ENCODE assay signal across 37 cellular contexts in genomic region chr2:115374981-115375380, GRCh38.
"Had no signal": no experiment of that assay in that cellular context is flagged by ENCODE, and none has a peak within 500 bp of the region (broad histone marks: within the 10 kb centered on the region; RNA-seq: fewer than 3 reads in every experiment).

No MANE protein-coding gene starts in this region.

- H3K4me1 ChIP-seq: ascending aorta had no signal

- H3K27me3 Mint-ChIP-seq: activated CD4-positive, alpha-beta memory T cell treated with anti-CD3 and anti-CD28 coated beads, Interleukin-2, amount 10 ng/mL, durations not matched to agents 7 days and 5 days; activated CD4-positive, alpha-beta T cell treated with anti-CD3 and anti-CD28 coated beads for 36 hours; activated CD4-positive, alpha-beta T cell treated with anti-CD3 and anti-CD28 coated beads, Interleukin-2, amount 10 ng/mL, durations not matched to agents 7 days and 5 days; activated CD8-positive, alpha-beta memory T cell treated with anti-CD3 and anti-CD28 coated beads, Interleukin-2, amount 10 ng/mL, durations not matched to agents 7 days and 5 days; activated naive CD4-positive, alpha-beta T cell treated with anti-CD3 and anti-CD28 coated beads, Interleukin-2, amount 10 ng/mL, durations not matched to agents 7 days and 5 days; activated naive CD4-positive, alpha-beta T cell treated with anti-CD3 and anti-CD28 coated beads, Interleukin-2, amount 50 U/mL, for 24 hours; activated naive CD8-positive, alpha-beta T cell; activated naive CD8-positive, alpha-beta T cell treated with anti-CD3 and anti-CD28 coated beads, Interleukin-2, amount 10 ng/mL, durations not matched to agents 7 days and 5 days; activated naive CD8-positive, alpha-beta T cell treated with anti-CD3 and anti-CD28 coated beads, Interleukin-2, amount 50 U/mL, for 24 hours; activated T-cell treated with anti-CD3 and anti-CD28 coated beads, Interleukin-2, amount 50 U/mL, for 24 hours; brain; central memory CD8-positive, alpha-beta T cell had no signal

- H3K36me3 ChIP-seq: ascending aorta, cardiac muscle cell had no signal

- H3K4me1 Mint-ChIP-seq: activated CD4-positive, alpha-beta memory T cell treated with anti-CD3 and anti-CD28 coated beads, Interleukin-2, amount 10 ng/mL, durations not matched to agents 7 days and 5 days; activated CD4-positive, alpha-beta T cell treated with anti-CD3 and anti-CD28 coated beads for 36 hours; activated CD4-positive, alpha-beta T cell treated with anti-CD3 and anti-CD28 coated beads, Interleukin-2, amount 10 ng/mL, durations not matched to agents 7 days and 5 days; activated CD8-positive, alpha-beta memory T cell treated with anti-CD3 and anti-CD28 coated beads, Interleukin-2, amount 10 ng/mL, durations not matched to agents 7 days and 5 days; activated naive CD4-positive, alpha-beta T cell treated with anti-CD3 and anti-CD28 coated beads, Interleukin-2, amount 10 ng/mL, durations not matched to agents 7 days and 5 days; activated naive CD4-positive, alpha-beta T cell treated with anti-CD3 and anti-CD28 coated beads, Interleukin-2, amount 50 U/mL, for 24 hours; activated naive CD8-positive, alpha-beta T cell treated with anti-CD3 and anti-CD28 coated beads, Interleukin-2, amount 10 ng/mL, durations not matched to agents 7 days and 5 days; activated naive CD8-positive, alpha-beta T cell treated with anti-CD3 and anti-CD28 coated beads, Interleukin-2, amount 50 U/mL, for 24 hours; brain; central memory CD8-positive, alpha-beta T cell; WTC11 had no signal

- H3K27ac ChIP-seq: ascending aorta, cardiac muscle cell, WERI-Rb-1 had no signal

- H3K36me3 Mint-ChIP-seq: activated naive CD4-positive, alpha-beta T cell treated with anti-CD3 and anti-CD28 coated beads, Interleukin-2, amount 10 ng/mL, durations not matched to agents 7 days and 5 days; activated naive CD8-positive, alpha-beta T cell; activated naive CD8-positive, alpha-beta T cell treated with anti-CD3 and anti-CD28 coated beads, Interleukin-2, amount 10 ng/mL, durations not matched to agents 7 days and 5 days had no signal

- H3K27me3 ChIP-seq: ascending aorta, cardiac muscle cell had no signal

- H3K4me3 Mint-ChIP-seq: activated CD4-positive, alpha-beta memory T cell treated with anti-CD3 and anti-CD28 coated beads, Interleukin-2, amount 10 ng/mL, durations not matched to agents 7 days and 5 days; activated CD4-positive, alpha-beta T cell treated with anti-CD3 and anti-CD28 coated beads for 36 hours; activated CD4-positive, alpha-beta T cell treated with anti-CD3 and anti-CD28 coated beads, Interleukin-2, amount 10 ng/mL, durations not matched to agents 7 days and 5 days; activated CD8-positive, alpha-beta memory T cell treated with anti-CD3 and anti-CD28 coated beads, Interleukin-2, amount 10 ng/mL, durations not matched to agents 7 days and 5 days; activated CD8-positive, alpha-beta T cell treated with anti-CD3 and anti-CD28 coated beads, Interleukin-2, amount 10 ng/mL, durations not matched to agents 7 days and 5 days; activated naive CD4-positive, alpha-beta T cell treated with anti-CD3 and anti-CD28 coated beads, Interleukin-2, amount 10 ng/mL, durations not matched to agents 7 days and 5 days; activated naive CD4-positive, alpha-beta T cell treated with anti-CD3 and anti-CD28 coated beads, Interleukin-2, amount 50 U/mL, for 24 hours; activated naive CD8-positive, alpha-beta T cell; activated naive CD8-positive, alpha-beta T cell treated with anti-CD3 and anti-CD28 coated beads, Interleukin-2, amount 10 ng/mL, durations not matched to agents 7 days and 5 days; activated naive CD8-positive, alpha-beta T cell treated with anti-CD3 and anti-CD28 coated beads, Interleukin-2, amount 50 U/mL, for 24 hours; activated T-cell treated with anti-CD3 and anti-CD28 coated beads, Interleukin-2, amount 50 U/mL, for 24 hours; brain; central memory CD8-positive, alpha-beta T cell; T-helper 1 cell treated with Interleukin-12 subunit alpha and Interleukin-12 subunit beta and Interleukin-4 antibody, amounts not matched to agents 30 μg/mL and 1 μg/mL, for 36 hours; T-helper 2 cell treated with Interferon-gamma antibody and Interleukin-4, amounts not matched to agents 5 μg/mL and 100 μg/mL, for 36 hours; WTC11 had no signal

- DNase-seq: activated CD4-positive, alpha-beta memory T cell treated with anti-CD3 and anti-CD28 coated beads, Interleukin-2, amount 10 ng/mL, durations not matched to agents 7 days and 5 days; activated CD4-positive, alpha-beta T cell treated with anti-CD3 and anti-CD28 coated beads for 1 hour; activated CD4-positive, alpha-beta T cell treated with anti-CD3 and anti-CD28 coated beads for 36 hours; activated CD4-positive, alpha-beta T cell treated with anti-CD3 and anti-CD28 coated beads for 48 hours; activated CD4-positive, alpha-beta T cell treated with anti-CD3 and anti-CD28 coated beads, Interleukin-2, amount 10 ng/mL, durations not matched to agents 7 days and 5 days; activated CD4-positive, alpha-beta T cell treated with anti-CD3 and anti-CD28 coated beads, Interleukin-2, amount 50 U/mL, for 48 hours; activated CD4-positive, CD25-positive, alpha-beta regulatory T cell; activated CD8-positive, alpha-beta memory T cell treated with anti-CD3 and anti-CD28 coated beads for 24 hours; activated CD8-positive, alpha-beta memory T cell treated with anti-CD3 and anti-CD28 coated beads, Interleukin-2, amount 10 ng/mL, durations not matched to agents 7 days and 5 days; activated CD8-positive, alpha-beta memory T cell treated with anti-CD3 and anti-CD28 coated beads, Interleukin-2, amount 50 U/mL, for 48 hours; activated CD8-positive, alpha-beta T cell treated with anti-CD3 and anti-CD28 coated beads, Interleukin-2, amount 10 ng/mL, durations not matched to agents 7 days and 5 days; activated effector memory CD4-positive, alpha-beta T cell treated with Interleukin-2 at 50 U/mL for 16 hours; activated gamma-delta T cell; activated naive CD4-positive, alpha-beta T cell treated with anti-CD3 and anti-CD28 coated beads, Interleukin-2, amount 10 ng/mL, durations not matched to agents 7 days and 5 days; activated naive CD4-positive, alpha-beta T cell treated with Interleukin-2 at 50 U/mL for 16 hours; activated naive CD8-positive, alpha-beta T cell treated with anti-CD3 and anti-CD28 coated beads, Interleukin-2, amount 10 ng/mL, durations not matched to agents 7 days and 5 days; activated naive CD8-positive, alpha-beta T cell treated with anti-CD3 and anti-CD28 coated beads, Interleukin-2, amount 50 U/mL, for 24 hours; activated T-cell treated with anti-CD3 and anti-CD28 coated beads, Interleukin-2, amount 50 U/mL, for 24 hours; activated T-cell treated with anti-CD3 and anti-CD28 coated beads, Interleukin-2, amount 50 U/mL, for 48 hours; amygdala; anterior cingulate cortex; caudate nucleus; cerebellar nuclear complex; T-helper 1 cell; T-helper 2 cell; T-helper 9 cell; WERI-Rb-1 had no signal

- H3K4me3 ChIP-seq: ascending aorta, cardiac muscle cell had no signal

- H3K27ac Mint-ChIP-seq: activated CD4-positive, alpha-beta memory T cell treated with anti-CD3 and anti-CD28 coated beads, Interleukin-2, amount 10 ng/mL, durations not matched to agents 7 days and 5 days; activated CD4-positive, alpha-beta T cell treated with anti-CD3 and anti-CD28 coated beads for 36 hours; activated CD4-positive, alpha-beta T cell treated with anti-CD3 and anti-CD28 coated beads, Interleukin-2, amount 10 ng/mL, durations not matched to agents 7 days and 5 days; activated CD8-positive, alpha-beta memory T cell treated with anti-CD3 and anti-CD28 coated beads, Interleukin-2, amount 10 ng/mL, durations not matched to agents 7 days and 5 days; activated CD8-positive, alpha-beta T cell treated with anti-CD3 and anti-CD28 coated beads, Interleukin-2, amount 10 ng/mL, durations not matched to agents 7 days and 5 days; activated naive CD4-positive, alpha-beta T cell treated with anti-CD3 and anti-CD28 coated beads, Interleukin-2, amount 10 ng/mL, durations not matched to agents 7 days and 5 days; activated naive CD4-positive, alpha-beta T cell treated with anti-CD3 and anti-CD28 coated beads, Interleukin-2, amount 50 U/mL, for 24 hours; activated naive CD8-positive, alpha-beta T cell; activated naive CD8-positive, alpha-beta T cell treated with anti-CD3 and anti-CD28 coated beads, Interleukin-2, amount 10 ng/mL, durations not matched to agents 7 days and 5 days; activated naive CD8-positive, alpha-beta T cell treated with anti-CD3 and anti-CD28 coated beads, Interleukin-2, amount 50 U/mL, for 24 hours; activated T-cell treated with anti-CD3 and anti-CD28 coated beads, Interleukin-2, amount 50 U/mL, for 24 hours; activated T-helper 2 cell treated with anti-CD3 and anti-CD28 coated beads, Interferon-gamma antibody, Interleukin-2, Interleukin-4, amounts not matched to agents 10 μg/mL and 5 μg/mL and 100 μg/mL, durations not matched to agents 14 hours and 24 hours and 36 hours; brain; T-helper 1 cell treated with Interleukin-12 subunit alpha and Interleukin-12 subunit beta and Interleukin-4 antibody, amounts not matched to agents 30 μg/mL and 1 μg/mL, for 36 hours; T-helper 2 cell treated with Interferon-gamma antibody and Interleukin-4, amounts not matched to agents 5 μg/mL and 100 μg/mL, for 36 hours; WTC11 had no signal
